Comparison of ENCODE assay signal across 20 cellular contexts in genomic region chr20:61850457-61850856, GRCh38.
"Had no signal": no experiment of that assay in that cellular context is flagged by ENCODE, and none has a peak within 500 bp of the region (broad histone marks: within the 10 kb centered on the region; RNA-seq: fewer than 3 reads in every experiment).

No MANE protein-coding gene starts in this region.

- ATAC-seq: esophagus mucosa; left lobe of liver; naive thymus-derived CD4-positive, alpha-beta T cell; sciatic nerve; stimulated activated naive B cell treated with anti-CD40 and anti-IgM and Interleukin-4, amounts not matched to agents 10 μg/mL and 1 μg/mL and 100 μg/mL, for 72 hours; stimulated activated naive CD8-positive, alpha-beta T cell treated with anti-CD3 and anti-CD28 coated beads, Interleukin-15, amount 100 ng/mL, for 72 hours; upper lobe of right lung had no signal

- H3K4me3 ChIP-seq: dorsolateral prefrontal cortex, testis, tibial nerve, upper lobe of right lung, vagina had no signal

- DNase-seq: cortex of kidney; dorsolateral prefrontal cortex; effector CD8-positive, alpha-beta T cell; foreskin fibroblast; hippocampal formation; mammary epithelial cell; naive thymus-derived CD4-positive, alpha-beta T cell; nephron progenitor cell; stimulated activated CD4-positive, alpha-beta T cell treated with anti-CD3 and anti-CD28 coated beads, Interleukin-2, amount 100 ng/mL, for 24 hours; stimulated activated CD4-positive, alpha-beta T cell treated with anti-CD3 and anti-CD28 coated beads, Interleukin-4, amount 100 ng/mL, for 4 hours; stimulated activated naive B cell treated with anti-CD40 and anti-IgM and Interleukin-4, amounts not matched to agents 10 μg/mL and 1 μg/mL and 100 μg/mL, for 72 hours; stimulated activated naive CD8-positive, alpha-beta T cell treated with anti-CD3 and anti-CD28 coated beads, Interleukin-15, amount 100 ng/mL, for 72 hours; testis; upper lobe of right lung had no signal

- H3K27ac ChIP-seq: dorsolateral prefrontal cortex, neutrophil, testis, tibial nerve, upper lobe of right lung, vagina had no signal

- H3K9me3 ChIP-seq: neutrophil, testis, upper lobe of right lung, vagina had no signal

- H3K4me1 ChIP-seq: testis, tibial nerve, upper lobe of right lung, vagina had no signal

- H3K36me3 ChIP-seq: neutrophil, tibial nerve, upper lobe of right lung, vagina had no signal

- H3K27me3 ChIP-seq: neutrophil, testis, tibial nerve, vagina had no signal
